In the genomic region with DNA sequence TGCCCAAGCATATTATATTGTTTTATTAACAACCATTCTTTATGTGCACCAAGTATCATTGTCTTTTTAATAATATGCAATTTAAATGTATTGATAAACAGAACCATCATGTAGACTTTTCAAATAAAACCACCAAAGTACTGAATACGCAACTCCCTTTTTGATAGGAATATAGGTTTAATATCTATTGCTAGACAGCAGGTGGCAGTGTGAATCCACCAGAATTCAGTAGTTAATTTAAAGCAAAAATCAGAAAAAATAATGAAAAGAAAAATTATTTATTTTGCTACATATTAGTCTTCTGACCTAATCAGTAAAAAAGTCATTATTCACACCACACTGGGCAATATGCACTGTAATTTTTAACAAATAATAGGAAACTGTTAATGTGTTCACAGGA, we compare ENCODE assay signal across 8 cellular contexts.
DNase-seq lines count a peak whose midpoint lies in the region.

No MANE protein-coding gene starts in this region.

- DNase-seq in NOMO-1 treated with DMSO at 0.1 percent for 48 hours (lab: John Stamatoyannopoulos, UW; ENCODE audit: unreplicated experiment) (peak; percentile 4), NOMO-1 treated with dmso at 0.1 percent for 144 hours (lab: John Stamatoyannopoulos, UW; ENCODE audit: unreplicated experiment) (no peak), NCI-H460 (ENCODE audit: extremely low read depth, low read depth) (peak; percentile 6), dermis microvascular lymphatic vessel endothelial cell (ENCODE audit: low read depth in 2 of 2) (peak; percentile 38 to 56), smooth muscle cell of the brain vasculature (ENCODE audit: low read depth, low spot score) (peak; percentile 31), NCI-H128 (lab: John Stamatoyannopoulos, UW; ENCODE audit: unreplicated experiment) (no peak), activated gamma-delta T cell (lab: John Stamatoyannopoulos, UW) (no peak), mucosa of gallbladder (ENCODE audit: low spot score) (no peak)

Comparison
In these comparisons a context has a peak if more than half of its experiments do, and no peak if none do; other contexts are left out.
1. DNase-seq: peak in NOMO-1 treated with DMSO at 0.1 percent for 48 hours (single experiment), NCI-H460 (single experiment), dermis microvascular lymphatic vessel endothelial cell (2 of 2) and smooth muscle cell of the brain vasculature (single experiment); none in NOMO-1 treated with dmso at 0.1 percent for 144 hours (single experiment), NCI-H128 (single experiment), activated gamma-delta T cell (single experiment) and mucosa of gallbladder (single experiment).